Comparison of ENCODE assay signal across 2 cellular contexts in genomic region chr11:6545917-6546605, GRCh38.
TF ChIP-seq lines count a peak whose summit lies in the region.

No MANE protein-coding gene starts in this region.

TF ChIP-seq in H1, 55 proteins besides CTCF, POLR2A, EP300 and RAD21:
- TF ChIP-seq SUZ12 (IDR thresholded peaks at IDR 0.05; ENCODE audit: low read length) = no peak
- TF ChIP-seq FOSL1 (IDR thresholded peaks at IDR 0.05; ENCODE audit: insufficient read depth, low read depth, low read length) = no peak
- no peak for TF ChIP-seq EGR1 (IDR thresholded peaks at IDR 0.05; ENCODE audit: borderline replicate concordance, low read depth, low read length)
- TF ChIP-seq MAFK (IDR thresholded peaks at IDR 0.05; ENCODE audit: low read depth, low read length) = no peak
- no peak for TF ChIP-seq CHD2 (IDR thresholded peaks at IDR 0.05; ENCODE audit: low read length)
- no peak for TF ChIP-seq JUND (IDR thresholded peaks at IDR 0.05; ENCODE audit: low read length)
- no peak for TF ChIP-seq TAF1 (IDR thresholded peaks at IDR 0.05; ENCODE audit: low read depth, low read length)
- TF ChIP-seq SAP30 (IDR thresholded peaks at IDR 0.05; ENCODE audit: insufficient read depth, insufficient replicate concordance, low read length) = no peak
- TF ChIP-seq RNF2 (IDR thresholded peaks at IDR 0.05; ENCODE audit: borderline replicate concordance, low read depth, low read length, missing control alignments, poor library complexity, severe bottlenecking) = no peak

TF ChIP-seq in GM12891, 5 proteins besides CTCF, POLR2A, EP300 and RAD21:
- no peak for TF ChIP-seq TAF1 (IDR thresholded peaks at IDR 0.05; ENCODE audit: low read depth, low read length)
- TF ChIP-seq PAX5 (IDR thresholded peaks at IDR 0.05; ENCODE audit: insufficient read depth, low read length, severe bottlenecking) = no peak
- no peak for TF ChIP-seq POLR2AphosphoS5 (IDR thresholded peaks at IDR 0.05; ENCODE audit: low read depth, low read length)
- TF ChIP-seq POU2F2 (IDR thresholded peaks at IDR 0.05; ENCODE audit: low read depth, low read length) = no peak
